37 cellular contexts compared by ENCODE assay signal in the genomic region with DNA sequence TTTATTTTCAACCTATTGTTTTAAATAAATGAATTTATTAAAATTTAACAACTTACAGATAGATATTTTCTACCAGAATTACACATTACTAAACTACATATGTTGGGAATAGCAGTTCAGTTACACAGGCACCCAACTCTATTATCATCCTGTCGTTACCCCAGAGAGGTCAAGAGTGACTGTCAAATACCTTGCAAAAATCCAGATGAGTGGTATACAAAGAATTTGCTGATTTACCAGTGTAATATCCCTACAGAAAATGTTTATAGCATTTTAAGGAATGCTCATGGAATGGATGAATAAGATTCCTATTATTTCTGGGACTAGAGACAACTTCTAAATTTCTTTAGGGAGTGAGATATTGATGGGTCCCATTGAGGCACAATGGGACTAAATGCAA.
"Had no signal": no experiment of that assay in that cellular context is flagged by ENCODE, and none has a peak within 500 bp of the region (broad histone marks: within the 10 kb centered on the region; RNA-seq: fewer than 3 reads in every experiment).

No MANE protein-coding gene starts in this region.

- H3K27ac ChIP-seq: adrenal gland, body of pancreas, brain microvascular endothelial cell, breast epithelium, WERI-Rb-1 had no signal

- H3K36me3 Mint-ChIP-seq: activated CD8-positive, alpha-beta memory T cell treated with anti-CD3 and anti-CD28 coated beads, Interleukin-2, amount 10 ng/mL, durations not matched to agents 7 days and 5 days; activated naive CD8-positive, alpha-beta T cell treated with anti-CD3 and anti-CD28 coated beads for 36 hours; WTC11 had no signal

- H3K27me3 Mint-ChIP-seq: activated CD4-positive, alpha-beta memory T cell treated with anti-CD3 and anti-CD28 coated beads, Interleukin-2, amount 10 ng/mL, durations not matched to agents 7 days and 5 days; activated CD4-positive, alpha-beta T cell treated with anti-CD3 and anti-CD28 coated beads for 36 hours; activated CD4-positive, alpha-beta T cell treated with anti-CD3 and anti-CD28 coated beads, Interleukin-2, amount 10 ng/mL, durations not matched to agents 7 days and 5 days; activated CD8-positive, alpha-beta memory T cell treated with anti-CD3 and anti-CD28 coated beads, Interleukin-2, amount 10 ng/mL, durations not matched to agents 7 days and 5 days; activated naive CD8-positive, alpha-beta T cell treated with anti-CD3 and anti-CD28 coated beads for 36 hours; activated T-cell treated with anti-CD3 and anti-CD28 coated beads, Interleukin-2, amount 50 U/mL, for 24 hours; activated T-helper 17 cell treated with anti-CD3 and anti-CD28 coated beads, Interleukin-2, amount 50 U/mL, for 72 hours; central memory CD8-positive, alpha-beta T cell had no signal

- ATAC-seq: activated CD4-positive, alpha-beta T cell treated with anti-CD3 and anti-CD28 coated beads for 36 hours; activated CD4-positive, CD25-positive, alpha-beta regulatory T cell treated with anti-CD3 and anti-CD28 coated beads, Interleukin-2, amount 50 U/mL, for 24 hours; activated CD8-positive, alpha-beta memory T cell treated with anti-CD3 and anti-CD28 coated beads, Interleukin-2, amount 10 ng/mL, durations not matched to agents 7 days and 5 days; activated CD8-positive, alpha-beta T cell treated with anti-CD3 and anti-CD28 coated beads, Interleukin-2, amount 10 ng/mL, durations not matched to agents 7 days and 5 days; activated naive CD4-positive, alpha-beta T cell treated with anti-CD3 and anti-CD28 coated beads, Interleukin-2, amount 50 U/mL, for 72 hours; activated T-cell treated with anti-CD3 and anti-CD28 coated beads, Interleukin-2, amount 50 U/mL, for 72 hours; activated T-helper 17 cell treated with anti-CD3 and anti-CD28 coated beads, Interleukin-2, amount 50 U/mL, for 72 hours; body of pancreas; WTC11 had no signal

- H3K4me1 Mint-ChIP-seq: activated CD4-positive, alpha-beta memory T cell treated with anti-CD3 and anti-CD28 coated beads, Interleukin-2, amount 10 ng/mL, durations not matched to agents 7 days and 5 days; activated CD4-positive, alpha-beta T cell treated with anti-CD3 and anti-CD28 coated beads for 36 hours; activated CD4-positive, alpha-beta T cell treated with anti-CD3 and anti-CD28 coated beads, Interleukin-2, amount 10 ng/mL, durations not matched to agents 7 days and 5 days; activated CD8-positive, alpha-beta memory T cell treated with anti-CD3 and anti-CD28 coated beads, Interleukin-2, amount 10 ng/mL, durations not matched to agents 7 days and 5 days; activated naive CD8-positive, alpha-beta T cell treated with anti-CD3 and anti-CD28 coated beads for 36 hours; activated T-helper 17 cell treated with anti-CD3 and anti-CD28 coated beads, Interleukin-2, amount 50 U/mL, for 72 hours; central memory CD8-positive, alpha-beta T cell had no signal

- H3K36me3 ChIP-seq: adrenal gland, brain microvascular endothelial cell, breast epithelium, WERI-Rb-1 had no signal

- H3K4me3 Mint-ChIP-seq: activated CD4-positive, alpha-beta memory T cell treated with anti-CD3 and anti-CD28 coated beads, Interleukin-2, amount 10 ng/mL, durations not matched to agents 7 days and 5 days; activated CD4-positive, alpha-beta T cell treated with anti-CD3 and anti-CD28 coated beads for 36 hours; activated CD4-positive, alpha-beta T cell treated with anti-CD3 and anti-CD28 coated beads, Interleukin-2, amount 10 ng/mL, durations not matched to agents 7 days and 5 days; activated CD8-positive, alpha-beta memory T cell treated with anti-CD3 and anti-CD28 coated beads, Interleukin-2, amount 10 ng/mL, durations not matched to agents 7 days and 5 days; activated CD8-positive, alpha-beta T cell treated with anti-CD3 and anti-CD28 coated beads, Interleukin-2, amount 10 ng/mL, durations not matched to agents 7 days and 5 days; activated naive CD4-positive, alpha-beta T cell treated with anti-CD3 and anti-CD28 coated beads for 36 hours; activated naive CD8-positive, alpha-beta T cell treated with anti-CD3 and anti-CD28 coated beads for 36 hours; activated T-cell treated with anti-CD3 and anti-CD28 coated beads, Interleukin-2, amount 50 U/mL, for 24 hours; activated T-cell treated with anti-CD3 and anti-CD28 coated beads, Interleukin-2, amount 50 U/mL, for 72 hours; activated T-helper 1 cell treated with anti-CD3 and anti-CD28 coated beads, Interleukin-12 subunit alpha, Interleukin-12 subunit beta, Interleukin-2, Interleukin-4 antibody, amounts not matched to agents 30 ng/mL and 10 ng/mL and 1 ng/mL, durations not matched to agents 14 hours and 24 hours and 36 hours; activated T-helper 17 cell treated with anti-CD3 and anti-CD28 coated beads, Interleukin-2, amount 50 U/mL, for 72 hours; central memory CD8-positive, alpha-beta T cell; T-helper 1 cell treated with Interleukin-12 subunit alpha and Interleukin-12 subunit beta and Interleukin-4 antibody, amounts not matched to agents 30 μg/mL and 1 μg/mL, for 36 hours; T-helper 2 cell treated with Interferon-gamma antibody and Interleukin-4, amounts not matched to agents 5 μg/mL and 100 μg/mL, for 36 hours; WTC11 had no signal

- H3K9me3 Mint-ChIP-seq: T-helper 1 cell treated with Interleukin-12 subunit alpha and Interleukin-12 subunit beta and Interleukin-4 antibody, amounts not matched to agents 30 μg/mL and 1 μg/mL, for 36 hours had no signal

- H3K4me3 ChIP-seq: adrenal gland, body of pancreas, breast epithelium had no signal

- H3K9me3 ChIP-seq: adrenal gland, body of pancreas had no signal

- DNase-seq: activated CD4-positive, alpha-beta memory T cell treated with anti-CD3 and anti-CD28 coated beads, Interleukin-2, amount 10 ng/mL, durations not matched to agents 7 days and 5 days; activated CD4-positive, alpha-beta T cell treated with anti-CD3 and anti-CD28 coated beads for 1 hour; activated CD4-positive, alpha-beta T cell treated with anti-CD3 and anti-CD28 coated beads for 36 hours; activated CD4-positive, alpha-beta T cell treated with anti-CD3 and anti-CD28 coated beads for 48 hours; activated CD4-positive, alpha-beta T cell treated with anti-CD3 and anti-CD28 coated beads, Interleukin-2, amount 10 ng/mL, durations not matched to agents 7 days and 5 days; activated CD4-positive, alpha-beta T cell treated with anti-CD3 and anti-CD28 coated beads, Interleukin-2, amount 50 U/mL, for 48 hours; activated CD4-positive, CD25-positive, alpha-beta regulatory T cell; activated CD8-positive, alpha-beta memory T cell treated with anti-CD3 and anti-CD28 coated beads for 24 hours; activated CD8-positive, alpha-beta memory T cell treated with anti-CD3 and anti-CD28 coated beads, Interleukin-2, amount 10 ng/mL, durations not matched to agents 7 days and 5 days; activated CD8-positive, alpha-beta memory T cell treated with anti-CD3 and anti-CD28 coated beads, Interleukin-2, amount 50 U/mL, for 48 hours; activated CD8-positive, alpha-beta T cell treated with anti-CD3 and anti-CD28 coated beads, Interleukin-2, amount 10 ng/mL, durations not matched to agents 7 days and 5 days; activated effector memory CD4-positive, alpha-beta T cell treated with anti-CD3 and anti-CD28 coated beads, Interleukin-2, amount 50 U/mL, for 16 hours; activated gamma-delta T cell treated with Interleukin-2 at 50 U/mL for 16 hours; activated naive CD4-positive, alpha-beta T cell; activated naive CD4-positive, alpha-beta T cell treated with anti-CD3 and anti-CD28 coated beads for 36 hours; activated naive CD4-positive, alpha-beta T cell treated with anti-CD3 and anti-CD28 coated beads, Interleukin-2, amount 50 U/mL, for 16 hours; activated naive CD8-positive, alpha-beta T cell treated with anti-CD3 and anti-CD28 coated beads for 36 hours; activated T-cell treated with anti-CD3 and anti-CD28 coated beads, Interleukin-2, amount 50 U/mL, for 24 hours; activated T-cell treated with anti-CD3 and anti-CD28 coated beads, Interleukin-2, amount 50 U/mL, for 72 hours; adrenal gland; amniotic stem cell; aorta; body of pancreas; brain microvascular endothelial cell; T-helper 1 cell; T-helper 2 cell; T-helper 9 cell; WERI-Rb-1 had no signal

- H3K27me3 ChIP-seq: adrenal gland, body of pancreas, brain microvascular endothelial cell, breast epithelium had no signal

- H3K4me1 ChIP-seq: adrenal gland, body of pancreas, breast epithelium had no signal
